Comparison of ENCODE assay signal across 13 cellular contexts in the genomic region with DNA sequence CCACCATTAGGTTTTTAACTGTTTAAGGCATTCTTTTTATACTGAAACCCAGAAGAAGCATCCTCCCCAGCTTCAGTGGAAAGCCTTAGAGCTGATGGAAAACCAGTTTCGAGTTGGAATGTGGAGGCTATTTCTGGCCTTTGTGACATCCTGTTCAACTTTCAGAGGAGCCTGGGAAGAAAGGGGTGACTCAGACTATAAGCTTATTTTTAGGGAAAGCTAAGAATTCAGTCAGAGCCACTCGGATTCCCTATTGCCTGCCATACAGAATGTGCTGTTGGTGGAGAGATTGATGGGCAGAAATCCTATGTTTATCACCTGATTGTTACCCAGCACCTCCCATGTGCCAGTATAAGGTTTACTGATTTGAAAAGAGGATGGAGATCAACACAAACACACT. TPM values are rescaled to one million over a fixed set of nuclear protein-coding genes. Genes with fewer than 3 reads are reported as not detected.
DNase-seq lines count a peak whose midpoint lies in the region; ATAC-seq and TF ChIP-seq lines count a peak whose summit lies in the region.
"Had no signal": no experiment of that assay in that cellular context is flagged by ENCODE, and none has a peak within 500 bp of the region (broad histone marks: within the 10 kb centered on the region; RNA-seq: fewer than 3 reads in every experiment).

No MANE protein-coding gene starts in this region.

- peaks cover 32% of the 10 kb centered on the region for H3K4me1 ChIP-seq in adipocyte (ENCODE audit: control insufficient read depth, insufficient read depth, low read length)
- H3K4me1 ChIP-seq in heart right ventricle, result peaks cover 6 to 83% (median 49%) of the 10 kb centered on the region in 9 donors
- no peaks in the 10 kb centered on the region for H3K4me1 ChIP-seq in smooth muscle cell (ENCODE audit: low read depth)
- peaks cover 3% of the 10 kb centered on the region for H3K4me1 ChIP-seq in ovary (ENCODE audit: insufficient read depth)

- peak overlapping the region; percentile 52 for H3K4me2 ChIP-seq in smooth muscle cell

- TF ChIP-seq POLR2A in ovary (IDR thresholded peaks at IDR 0.05), result no peak

- peak overlapping the region; percentile 26 for H3K4me3 ChIP-seq in adipocyte (ENCODE audit: low read length)
- no peak overlapping the region for H3K4me3 ChIP-seq in heart right ventricle
- no peak overlapping the region for H3K4me3 ChIP-seq in smooth muscle cell
- H3K4me3 ChIP-seq in ovary, result no peak overlapping the region

- TF ChIP-seq CTCF in heart right ventricle (IDR thresholded peaks at IDR 0.05) (no peak), smooth muscle cell (IDR thresholded peaks at IDR 0.05; ENCODE audit: borderline replicate concordance, insufficient read depth, poor library complexity, severe bottlenecking) (no peak), ovary (IDR thresholded peaks at IDR 0.05) (no peak)

- H3K9ac ChIP-seq in adipocyte (ENCODE audit: low read length) (peak overlapping the region; percentile 8), smooth muscle cell (ENCODE audit: low read depth) (no peak overlapping the region)

- H3F3A ChIP-seq in smooth muscle cell (ENCODE audit: low read depth), result peaks cover 5% of the 10 kb centered on the region

- H3K27me3 ChIP-seq in adipocyte (replicated peaks; ENCODE audit: control insufficient read depth, insufficient read depth, low read length), result no peaks in the 10 kb centered on the region
- H3K27me3 ChIP-seq in heart right ventricle, result no peaks in the 10 kb centered on the region
- H3K27me3 ChIP-seq in smooth muscle cell (ENCODE audit: low read depth), result no peaks in the 10 kb centered on the region
- H3K27me3 ChIP-seq in ovary, result no peaks in the 10 kb centered on the region

- in situ Hi-C loops in ACHN (cut with HindIII; ENCODE audit: low pct_ligation_motif_present, low pct_unique_long_range_greater_than_20kb, low sequenced_read_pairs), result no loop called here

- H2AFZ ChIP-seq in smooth muscle cell (ENCODE audit: low read depth), result no peak overlapping the region

- peaks cover 82% of the 10 kb centered on the region for H3K79me2 ChIP-seq in smooth muscle cell (ENCODE audit: low read depth)

- H3K9me3 ChIP-seq in adipocyte (ENCODE audit: control insufficient read depth, low read length), result no peaks in the 10 kb centered on the region
- no peaks in the 10 kb centered on the region for H3K9me3 ChIP-seq in heart right ventricle
- H3K9me3 ChIP-seq in smooth muscle cell (replicated peaks; ENCODE audit: low read depth), result no peaks in the 10 kb centered on the region
- no peaks in the 10 kb centered on the region for H3K9me3 ChIP-seq in ovary

- no peaks in the 10 kb centered on the region for H4K20me1 ChIP-seq in smooth muscle cell (ENCODE audit: low read depth)

- peak in 6 of 8 donors; percentile 15 to 71 (median 62) for ATAC-seq in heart right ventricle
- ATAC-seq: stimulated activated naive B cell treated with anti-CD40 and anti-IgM and Interleukin-4, amounts not matched to agents 10 μg/mL and 1 μg/mL and 100 μg/mL, for 72 hours had no signal

- 4 to 14% methylated on average over 2 of the region's 2 CpGs for WGBS in heart right ventricle, 2 donors
- 4% methylated on average over 2 of the region's 2 CpGs for WGBS in smooth muscle cell (ENCODE audit: low lambda C conversion rate)
- WGBS in ovary, 3 donors, result 21 to 35% (median 32%) methylated on average over 2 of the region's 2 CpGs

- peak; percentile 65 for DNase-seq in GM03348 (ENCODE audit: low spot score)
- DNase-seq in adipocyte (ENCODE audit: low read depth), result peak; percentile 61
- no peak for DNase-seq in heart right ventricle
- DNase-seq in smooth muscle cell (lab: John Stamatoyannopoulos, UW; ENCODE audit: unreplicated experiment), result no peak
- no peak for DNase-seq in NCI-H2107 (lab: John Stamatoyannopoulos, UW)
- no peak for DNase-seq in ACHN
- no peak for DNase-seq in ovary
- DNase-seq in cortex of kidney (lab: John Stamatoyannopoulos, UW), result no peak
- DNase-seq: activated CD4-positive, CD25-positive, alpha-beta regulatory T cell treated with anti-CD3 and anti-CD28 coated beads, Interleukin-2, amount 50 U/mL, for 72 hours; endodermal cell; NCI-H2171; stimulated activated CD4-positive, alpha-beta T cell treated with anti-CD3 and anti-CD28 coated beads, Interleukin-4, amount 100 ng/mL, for 24 hours; stimulated activated naive B cell treated with anti-CD40 and anti-IgM and Interleukin-4, amounts not matched to agents 10 μg/mL and 1 μg/mL and 100 μg/mL, for 72 hours had no signal

- no peak for TF ChIP-seq EP300 in ovary (IDR thresholded peaks at IDR 0.05)

- intact Hi-C loops in heart right ventricle (cut with DNase I), result no loop called here
- intact Hi-C loops in ovary (cut with DNase I), result no loop called here

- H3K36me3 ChIP-seq in adipocyte (ENCODE audit: control insufficient read depth, insufficient read depth, low read length, severe bottlenecking) (peaks cover 6% of the 10 kb centered on the region), heart right ventricle (no peaks in the 10 kb centered on the region), smooth muscle cell (ENCODE audit: low read depth) (no peaks in the 10 kb centered on the region), ovary (no peaks in the 10 kb centered on the region)

- H3K27ac ChIP-seq in heart right ventricle (peak overlapping the region in 8 of 10 donors; percentile 4 to 72 (median 64)), smooth muscle cell (ENCODE audit: low read depth) (peak overlapping the region; percentile 69), ovary (no peak overlapping the region)

RNA-seq across cellular contexts. Expression of a gene that starts 19.8 kb away (rescaled TPM):
- 100 to 1,000 TPM in 5 of 10 donors, 10 to 100 TPM in 5; 66.3 to 111 (median 98.8) TPM for total RNA-seq in heart right ventricle
- polyA plus RNA-seq in heart right ventricle, result 1 to 10 TPM; 3.1 to 3.7 TPM
- total RNA-seq in smooth muscle cell, result 9.3 and 23.0 TPM in 2 replicates
- polyA plus RNA-seq in smooth muscle cell, result 5.8 and 9.8 TPM in 2 replicates
- 1 to 10 TPM; 1.7 to 6.4 (median 3.5) TPM for total RNA-seq in ovary
- 1 to 10 TPM; 2.2 to 9.6 TPM for polyA plus RNA-seq in ovary

Comparison
In these comparisons a context has a peak if more than half of its experiments do, and no peak if none do; other contexts are left out.
1. DNase-seq: peak in GM03348 (single experiment) and adipocyte (single experiment); none in heart right ventricle (0 of 2), smooth muscle cell (single experiment), NCI-H2107 (single experiment), ACHN (single experiment), ovary (0 of 5) and cortex of kidney (single experiment).
2. H3K27ac ChIP-seq: peak in heart right ventricle (8 of 10) and smooth muscle cell (single experiment); none in ovary (0 of 2).